11 cellular contexts compared by ENCODE assay signal in the genomic region with DNA sequence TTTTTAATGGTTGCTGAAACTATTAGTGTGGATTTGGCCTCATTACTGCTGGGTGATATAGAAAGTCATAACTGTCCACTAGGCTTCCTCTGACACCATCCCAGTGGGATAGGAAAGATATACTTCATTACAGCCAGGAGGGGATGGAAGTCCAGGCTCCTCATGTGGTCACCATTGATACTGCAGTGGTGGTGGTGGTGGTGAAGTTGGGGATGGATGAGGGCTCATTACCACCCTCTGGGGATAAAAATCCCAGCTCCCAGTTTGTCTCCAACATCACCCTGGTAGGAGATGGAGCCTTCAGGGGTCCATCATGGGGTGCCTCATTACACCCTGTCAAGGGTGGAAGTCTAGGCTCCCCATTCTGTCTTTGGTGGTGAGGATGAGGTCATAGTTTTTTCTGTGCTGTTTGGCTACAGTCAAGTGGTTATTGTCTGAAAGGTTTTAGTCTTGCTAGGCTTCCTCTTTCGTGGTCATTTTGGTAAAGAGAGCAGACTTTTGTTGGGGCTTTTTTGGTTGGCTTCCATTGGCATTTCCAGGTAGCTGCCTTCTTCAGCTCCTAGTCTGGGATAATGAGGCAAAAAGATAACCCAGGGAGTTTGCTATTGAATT. TPM values are rescaled to one million over a fixed set of nuclear protein-coding genes. Genes with fewer than 3 reads are reported as not detected.
DNase-seq lines count a peak whose midpoint lies in the region; ATAC-seq lines count a peak whose summit lies in the region.
"Had no signal": no experiment of that assay in that cellular context is flagged by ENCODE, and none has a peak within 500 bp of the region (broad histone marks: within the 10 kb centered on the region; RNA-seq: fewer than 3 reads in every experiment).

No MANE protein-coding gene starts in this region.

- no peaks in the 10 kb centered on the region for H3K27me3 Mint-ChIP-seq in activated CD8-positive, alpha-beta memory T cell treated with anti-CD3 and anti-CD28 coated beads, Interleukin-2, amount 10 ng/mL, durations not matched to agents 7 days and 5 days
- H3K27me3 Mint-ChIP-seq: brain; naive thymus-derived CD8-positive, alpha-beta T cell had no signal

- no peak overlapping the region for H3K4me3 Mint-ChIP-seq in activated CD8-positive, alpha-beta memory T cell treated with anti-CD3 and anti-CD28 coated beads, Interleukin-2, amount 10 ng/mL, durations not matched to agents 7 days and 5 days
- no peak overlapping the region for H3K4me3 Mint-ChIP-seq in stimulated activated effector memory CD8-positive, alpha-beta T cell treated with anti-CD3 and anti-CD28 coated beads, Interleukin-12 subunit alpha, Interleukin-12 subunit beta, amount 100 ng/mL, for 72 hours
- H3K4me3 Mint-ChIP-seq: brain; naive thymus-derived CD8-positive, alpha-beta T cell had no signal

- H3K4me1 Mint-ChIP-seq in activated CD8-positive, alpha-beta memory T cell treated with anti-CD3 and anti-CD28 coated beads, Interleukin-2, amount 10 ng/mL, durations not matched to agents 7 days and 5 days = peaks cover 23% of the 10 kb centered on the region
- H3K4me1 Mint-ChIP-seq in stimulated activated effector memory CD8-positive, alpha-beta T cell treated with anti-CD3 and anti-CD28 coated beads, Interleukin-12 subunit alpha, Interleukin-12 subunit beta, amount 100 ng/mL, for 72 hours = peaks cover 7% of the 10 kb centered on the region

- DNase-seq in activated CD8-positive, alpha-beta memory T cell treated with anti-CD3 and anti-CD28 coated beads, Interleukin-2, amount 10 ng/mL, durations not matched to agents 7 days and 5 days = peak; percentile 59
- DNase-seq in activated CD8-positive, alpha-beta memory T cell treated with anti-CD3 and anti-CD28 coated beads, Interleukin-2, amount 50 U/mL, for 4 hours = no peak
- DNase-seq in stimulated activated effector memory CD8-positive, alpha-beta T cell treated with anti-CD3 and anti-CD28 coated beads, Interleukin-12 subunit alpha, Interleukin-12 subunit beta, amount 100 ng/mL, for 72 hours (ENCODE audit: low spot score in 2 of 2) = no peak
- DNase-seq in Right ventricle myocardium superior (no peak), middle frontal gyrus (ENCODE audit: extremely low spot score, low spot score) (no peak), NCI-H2029 (lab: John Stamatoyannopoulos, UW) (no peak)
- DNase-seq: naive thymus-derived CD8-positive, alpha-beta T cell; NCI-H524 had no signal

- intact Hi-C loops in Right ventricle myocardium superior (cut with DNase I) = no loop called here

- CTCF ChIA-PET in activated CD8-positive, alpha-beta memory T cell treated with anti-CD3 and anti-CD28 coated beads, Interleukin-2, amount 10 ng/mL, durations not matched to agents 7 days and 5 days (lab: Charles Lee) = interaction anchor here (1.4 to 1.5 kb wide), 2 partner anchors 45 to 110 kb away, joined by 3 to 5 read pairs; no protein-coding TSS in a partner anchor

- peaks cover 14% of the 10 kb centered on the region for H3K9me3 Mint-ChIP-seq in activated CD8-positive, alpha-beta memory T cell treated with anti-CD3 and anti-CD28 coated beads, Interleukin-2, amount 10 ng/mL, durations not matched to agents 7 days and 5 days (ENCODE audit: low read depth)
- peaks cover 11% of the 10 kb centered on the region for H3K9me3 Mint-ChIP-seq in stimulated activated effector memory CD8-positive, alpha-beta T cell treated with anti-CD3 and anti-CD28 coated beads, Interleukin-12 subunit alpha, Interleukin-12 subunit beta, amount 100 ng/mL, for 72 hours

- H3K36me3 Mint-ChIP-seq in activated CD8-positive, alpha-beta memory T cell treated with anti-CD3 and anti-CD28 coated beads, Interleukin-2, amount 10 ng/mL, durations not matched to agents 7 days and 5 days = peaks cover 43% of the 10 kb centered on the region
- peaks cover 7% of the 10 kb centered on the region for H3K36me3 Mint-ChIP-seq in stimulated activated effector memory CD8-positive, alpha-beta T cell treated with anti-CD3 and anti-CD28 coated beads, Interleukin-12 subunit alpha, Interleukin-12 subunit beta, amount 100 ng/mL, for 72 hours

- peak overlapping the region; percentile 71 for H3K27ac Mint-ChIP-seq in activated CD8-positive, alpha-beta memory T cell treated with anti-CD3 and anti-CD28 coated beads, Interleukin-2, amount 10 ng/mL, durations not matched to agents 7 days and 5 days
- H3K27ac Mint-ChIP-seq in stimulated activated effector memory CD8-positive, alpha-beta T cell treated with anti-CD3 and anti-CD28 coated beads, Interleukin-12 subunit alpha, Interleukin-12 subunit beta, amount 100 ng/mL, for 72 hours = peak overlapping the region; percentile 12
- H3K27ac Mint-ChIP-seq: brain had no signal

- ATAC-seq in activated CD8-positive, alpha-beta memory T cell treated with anti-CD3 and anti-CD28 coated beads, Interleukin-2, amount 10 ng/mL, durations not matched to agents 7 days and 5 days = peak; percentile 91
- ATAC-seq in GM21723 (IDR thresholded peaks at IDR 0.05; ENCODE audit: unreplicated experiment) (peak; percentile 93), HG03442 (IDR thresholded peaks at IDR 0.05; ENCODE audit: unreplicated experiment) (peak; percentile 87), Right ventricle myocardium superior (ENCODE audit: poor library complexity) (no peak)
- peak; percentile 64 for ATAC-seq in stimulated activated effector memory CD8-positive, alpha-beta T cell treated with anti-CD3 and anti-CD28 coated beads, Interleukin-12 subunit alpha, Interleukin-12 subunit beta, amount 100 ng/mL, for 72 hours
- ATAC-seq: naive thymus-derived CD8-positive, alpha-beta T cell had no signal

RNA-seq across cellular contexts. Expression of a gene that starts 30.1 kb away (rescaled TPM):
- 10 to 100 TPM in 1 of 2 experiments, 1 to 10 TPM in 1; 2.4 to 15.5 TPM for total RNA-seq in activated CD8-positive, alpha-beta memory T cell treated with anti-CD3 and anti-CD28 coated beads, Interleukin-2, amount 10 ng/mL, durations not matched to agents 7 days and 5 days
- 39.3 TPM for total RNA-seq in Right ventricle myocardium superior
